Comparison of ENCODE assay signal across 8 cellular contexts in the genomic region with DNA sequence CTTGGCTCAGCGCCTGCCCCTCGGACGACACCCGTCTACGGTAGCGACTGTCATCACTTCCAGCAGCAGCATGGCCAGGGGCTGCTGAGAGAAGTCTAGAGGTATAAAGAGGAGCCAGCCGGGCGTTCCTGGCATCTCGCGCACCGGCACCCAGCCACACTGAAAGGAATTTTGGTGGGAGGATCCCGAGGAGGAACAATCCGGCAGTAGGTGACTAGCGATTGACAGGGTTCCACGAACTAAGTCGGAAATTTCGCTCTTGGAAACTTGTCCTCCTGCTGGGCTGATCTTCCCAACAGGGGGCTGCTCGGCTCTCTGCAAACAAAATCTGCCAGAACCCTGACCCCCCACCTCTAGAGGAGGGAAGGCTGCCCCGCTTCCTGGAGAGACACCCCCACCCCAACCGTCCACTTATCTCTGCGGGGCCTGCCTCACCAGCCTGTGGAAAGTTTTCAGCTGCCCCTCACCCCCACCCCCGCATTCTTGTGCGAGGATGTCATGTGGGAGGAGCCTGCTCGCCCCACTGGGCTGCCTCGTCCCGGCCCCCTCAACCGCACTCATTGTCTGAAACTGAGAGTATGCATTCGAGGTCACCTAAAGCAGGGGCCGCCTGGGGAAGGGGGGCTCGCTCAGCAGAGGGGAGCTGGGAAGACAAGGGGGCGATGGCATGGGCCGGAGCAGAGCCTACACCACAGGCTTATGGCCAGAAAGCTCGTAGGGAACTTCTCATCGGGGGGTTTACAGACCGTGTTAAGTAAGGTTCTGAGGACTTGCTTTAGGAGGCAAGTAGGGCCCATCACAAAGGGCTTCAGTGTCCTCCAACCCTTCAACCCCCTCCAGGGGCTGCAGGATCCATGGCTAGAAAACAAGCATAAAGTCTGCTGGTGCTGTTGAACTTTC. TPM values are rescaled to one million over a fixed set of nuclear protein-coding genes. Genes with fewer than 3 reads are reported as not detected.
A peak's percentile ranks its signal among the peaks of the same experiment; 100 is the strongest.
DNase-seq lines count a peak whose midpoint lies in the region; ATAC-seq and TF ChIP-seq lines count a peak whose summit lies in the region.

No MANE protein-coding gene starts in this region.

- H3K27me3 Mint-ChIP-seq in nephron progenitor cell (ENCODE audit: low read depth, poor library complexity): peaks cover 4% of the 10 kb centered on the region

- peak overlapping the region; percentile 69 to 83 (median 80) for H3K27ac ChIP-seq in esophagus muscularis mucosa (replicated peaks in 1 of 4)

- 20% methylated on average over 25 of the region's 35 CpGs for WGBS in esophagus muscularis mucosa

- DNase-seq in Caki2 (ENCODE audit: low read depth) (peak; percentile 83), OCI-M2 (lab: John Stamatoyannopoulos, UW; ENCODE audit: unreplicated experiment) (peak; percentile 50), esophagus muscularis mucosa (ENCODE audit: extremely low spot score) (no peak), nephron progenitor cell (peak; percentile 86), RPMI8226 (no peak)
- no peak for DNase-seq in effector CD8-positive, alpha-beta T cell (lab: John Stamatoyannopoulos, UW)
- DNase-seq in activated effector memory CD4-positive, alpha-beta T cell treated with anti-CD3 and anti-CD28 coated beads, Interleukin-2, amount 50 U/mL, for 16 hours: no peak

- in situ Hi-C loops in Caki2 (cut with HindIII; ENCODE audit: low pct_unique_long_range_greater_than_20kb, low sequenced_read_pairs): no loop called here

- H3K27me3 ChIP-seq in esophagus muscularis mucosa: no peaks in the 10 kb centered on the region

- peak overlapping the region; percentile 64 for H3K4me3 Mint-ChIP-seq in nephron progenitor cell

- peaks cover 0 to 59% (median 25%) of the 10 kb centered on the region in 4 donors for H3K36me3 ChIP-seq in esophagus muscularis mucosa

- peaks cover 54 to 82% (median 72%) of the 10 kb centered on the region in 4 donors for H3K4me1 ChIP-seq in esophagus muscularis mucosa

- TF ChIP-seq POLR2A in esophagus muscularis mucosa (IDR thresholded peaks at IDR 0.05; ENCODE audit: low read depth): no peak

- peaks cover 42% of the 10 kb centered on the region for H3K36me3 Mint-ChIP-seq in nephron progenitor cell (ENCODE audit: low read depth)

- intact Hi-C loops in esophagus muscularis mucosa (cut with DNase I): no loop called here

- ATAC-seq in GM18517 (IDR thresholded peaks at IDR 0.05; ENCODE audit: unreplicated experiment): no peak

- no peaks in the 10 kb centered on the region for H3K9me3 Mint-ChIP-seq in nephron progenitor cell

- H3K4me3 ChIP-seq in esophagus muscularis mucosa: peak overlapping the region; percentile 38 to 53 (median 46)

- H3K27ac Mint-ChIP-seq in nephron progenitor cell: peak overlapping the region; percentile 98

- peaks cover 56% of the 10 kb centered on the region for H3K4me1 Mint-ChIP-seq in nephron progenitor cell

- no peak for TF ChIP-seq CTCF in esophagus muscularis mucosa (IDR thresholded peaks at IDR 0.05)
- TF ChIP-seq CTCF in nephron progenitor cell (IDR thresholded peaks at IDR 0.05): no peak

- no peaks in the 10 kb centered on the region for H3K9me3 ChIP-seq in esophagus muscularis mucosa

- TF ChIP-seq EP300 in esophagus muscularis mucosa (IDR thresholded peaks at IDR 0.05): no peak

RNA-seq across cellular contexts. Expression of a gene that starts 9.6 kb away (rescaled TPM):
- total RNA-seq in Caki2 (2014; rRNA removed; shearing (Covaris generic); ENCODE audit: low replicate concordance): 64.0 and 81.3 TPM in 2 replicates
- total RNA-seq in esophagus muscularis mucosa: 10 to 100 TPM in 2 of 4 donors, 1 to 10 TPM in 2; 5.8 to 15.7 (median 11.3) TPM

Comparison
In these comparisons a context has a peak if more than half of its experiments do, and no peak if none do; other contexts are left out.
1. DNase-seq: peak in Caki2 (single experiment), OCI-M2 (single experiment) and nephron progenitor cell (single experiment); none in esophagus muscularis mucosa (single experiment), RPMI8226 (single experiment), effector CD8-positive, alpha-beta T cell (single experiment) and activated effector memory CD4-positive, alpha-beta T cell treated with anti-CD3 and anti-CD28 coated beads, Interleukin-2, amount 50 U/mL, for 16 hours (single experiment).